In the genomic region with DNA sequence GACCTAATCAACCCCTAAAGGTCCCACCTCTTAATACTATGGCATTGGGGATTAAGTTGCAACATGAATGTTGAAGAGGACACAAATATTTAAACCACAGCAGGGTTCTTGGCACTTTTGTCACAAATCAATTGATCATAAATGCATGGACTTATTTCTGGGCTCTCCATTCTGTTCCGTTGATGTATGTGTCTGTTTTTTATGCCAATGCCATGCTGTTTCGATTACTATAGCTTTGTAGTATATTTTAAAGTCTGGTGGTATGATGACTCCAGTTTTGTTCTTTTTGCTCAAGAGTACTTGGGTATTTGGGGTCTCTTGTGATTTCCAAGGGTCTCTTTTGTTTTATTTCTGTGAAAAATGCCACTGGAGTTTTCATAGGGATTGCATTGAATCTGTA, we compare ENCODE assay signal across 9 cellular contexts. TPM values are rescaled to one million over a fixed set of nuclear protein-coding genes. Genes with fewer than 3 reads are reported as not detected.
"Had no signal": no experiment of that assay in that cellular context is flagged by ENCODE, and none has a peak within 500 bp of the region (broad histone marks: within the 10 kb centered on the region; RNA-seq: fewer than 3 reads in every experiment).

No MANE protein-coding gene starts in this region.

- H3K4me3 ChIP-seq: GM12878 had no signal

- ATAC-seq: GM12878 had no signal

- FAIRE-seq: G401.6, GM12878, GM12891, GM12892, GM18507, GM19239 had no signal

- DNase-seq: GDM1, GF-D8 had no signal

RNA-seq across cellular contexts. Expression of gene PLA2G2A, which starts 34.7 kb away (rescaled TPM):
- total RNA-seq: G401 had no signal
- polyA plus RNA-seq: GM12878 had no signal

RNA-seq across cellular contexts. Expression of gene PLA2G5, which starts 55.8 kb away (rescaled TPM):
- total RNA-seq: G401 had no signal
